Comparison of ENCODE assay signal across 7 cellular contexts in the genomic region with DNA sequence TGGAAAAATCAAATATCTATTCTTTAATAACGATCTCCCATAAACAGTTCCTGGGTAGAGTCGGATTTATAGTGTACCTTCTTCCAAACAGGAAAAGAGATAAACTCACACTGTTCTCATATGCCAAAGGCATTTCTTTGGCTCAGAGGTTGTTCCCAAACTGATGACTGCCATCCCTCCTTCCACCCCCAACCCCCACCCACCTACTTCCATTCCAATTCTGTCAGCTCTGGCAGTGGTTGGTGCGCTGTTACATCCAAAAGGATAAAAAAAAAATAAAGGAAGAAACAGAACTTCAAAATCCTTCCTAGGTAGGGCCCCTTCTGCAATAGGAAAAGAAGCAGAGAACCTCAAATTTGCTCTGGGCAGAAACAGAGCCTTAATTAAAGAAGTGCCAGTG.
"Had no signal": no experiment of that assay in that cellular context is flagged by ENCODE, and none has a peak within 500 bp of the region (broad histone marks: within the 10 kb centered on the region; RNA-seq: fewer than 3 reads in every experiment).

No MANE protein-coding gene starts in this region.

- H3K27ac ChIP-seq: GM23248 had no signal

- ATAC-seq: K562 had no signal

- DNase-seq: GM23248, GOT3, H7, HCEC 1CT, IMR-90, KG1 had no signal

- H2AFZ ChIP-seq: GM23248 had no signal

- H3K4me3 ChIP-seq: GM23248, K562 had no signal

- H3K9ac ChIP-seq: GM23248 had no signal
